Comparison of ENCODE assay signal across 1 cellular context in genomic region chr5:38871790-38872551, GRCh38.
TF ChIP-seq lines count a peak whose summit lies in the region.

No MANE protein-coding gene starts in this region.

TF ChIP-seq in HCT116, 20 proteins besides CTCF, POLR2A, EP300 and RAD21 (continued from another document):
- TF ChIP-seq SP1 (IDR thresholded peaks at IDR 0.05; ENCODE audit: low read depth) (peak; percentile 86), SRF (IDR thresholded peaks at IDR 0.05; ENCODE audit: low read depth) (peak; percentile 94), YY1 (IDR thresholded peaks at IDR 0.05; ENCODE audit: extremely low read depth, insufficient replicate concordance, low read depth, low read length) (no peak), ATF3 (IDR thresholded peaks at IDR 0.05) (peak; percentile 54; the same call in 1 of the 2 replicates), FOSL1 (IDR thresholded peaks at IDR 0.05; ENCODE audit: low read depth) (peak; percentile 91), ZFX (IDR thresholded peaks at IDR 0.05) (no peak), REST (IDR thresholded peaks at IDR 0.05; ENCODE audit: low read depth) (peak; percentile 13; the same call in 1 of the 2 replicates), CEBPB (IDR thresholded peaks at IDR 0.05; ENCODE audit: low read depth) (peak; percentile 96), ELF1 (IDR thresholded peaks at IDR 0.05; ENCODE audit: borderline replicate concordance, low read depth) (peak; percentile 15; the same call in 1 of the 2 replicates), EGR1 (IDR thresholded peaks at IDR 0.05; ENCODE audit: low read depth) (no peak), EZH2 (IDR thresholded peaks at IDR 0.05) (no peak), ZNF274 (IDR thresholded peaks at IDR 0.05; ENCODE audit: low read depth, low read length) (no peak), SIN3A (IDR thresholded peaks at IDR 0.05; ENCODE audit: low read depth) (peak; percentile 71), CBX3 (IDR thresholded peaks at IDR 0.05; ENCODE audit: low read depth) (peak; percentile 83), EZH2phosphoT487 (IDR thresholded peaks at IDR 0.05; ENCODE audit: borderline replicate concordance) (no peak)
